In genomic region chr2:199144036-199144435, GRCh38 we compare ENCODE assay signal across 27 cellular contexts.
"Had no signal": no experiment of that assay in that cellular context is flagged by ENCODE, and none has a peak within 500 bp of the region (broad histone marks: within the 10 kb centered on the region; RNA-seq: fewer than 3 reads in every experiment).

No MANE protein-coding gene starts in this region.

- H3K27me3 Mint-ChIP-seq: activated B cell treated with CpG ODN at 0.5 μM for 24 hours; activated naive CD8-positive, alpha-beta T cell; activated T-cell treated with anti-CD3 and anti-CD28 coated beads, Interleukin-2, amount 50 U/mL, for 24 hours; memory B cell had no signal

- H3K27ac ChIP-seq: adrenal gland, ascending aorta, esophagus squamous epithelium, foreskin keratinocyte, parathyroid adenoma, sigmoid colon, testis, uterus had no signal

- H3K27me3 ChIP-seq: adrenal gland, ascending aorta, esophagus squamous epithelium, foreskin keratinocyte, sigmoid colon, testis, uterus had no signal

- H3K27ac Mint-ChIP-seq: activated B cell treated with CpG ODN at 0.5 μM for 24 hours; activated CD4-positive, alpha-beta T cell treated with anti-CD3 and anti-CD28 coated beads for 36 hours; activated naive CD8-positive, alpha-beta T cell; activated T-cell treated with anti-CD3 and anti-CD28 coated beads, Interleukin-2, amount 50 U/mL, for 24 hours; activated T-helper 2 cell treated with anti-CD3 and anti-CD28 coated beads, Interferon-gamma antibody, Interleukin-2, Interleukin-4, amounts not matched to agents 10 μg/mL and 5 μg/mL and 100 μg/mL, durations not matched to agents 14 hours and 24 hours and 36 hours; endodermal cell; memory B cell; T-helper 17 cell had no signal

- DNase-seq: activated B cell treated with CpG ODN at 0.5 μM for 24 hours; activated CD4-positive, alpha-beta T cell treated with anti-CD3 and anti-CD28 coated beads for 36 hours; activated CD4-positive, alpha-beta T cell treated with anti-CD3 and anti-CD28 coated beads, Interleukin-2, amount 50 U/mL, for 4 hours; activated CD8-positive, alpha-beta memory T cell treated with anti-CD3 and anti-CD28 coated beads for 24 hours; activated CD8-positive, alpha-beta memory T cell treated with anti-CD3 and anti-CD28 coated beads, Interleukin-2, amount 50 U/mL, for 4 hours; activated naive CD4-positive, alpha-beta T cell; activated T-cell treated with anti-CD3 and anti-CD28 coated beads, Interleukin-2, amount 50 U/mL, for 24 hours; adrenal gland; cortex of kidney; endodermal cell; esophagus squamous epithelium; foreskin keratinocyte; hypothalamus; nucleus accumbens; sigmoid colon; stimulated activated CD4-positive, alpha-beta T cell treated with anti-CD3 and anti-CD28 coated beads, Interleukin-4, amount 100 ng/mL, for 1 hour; stimulated activated naive CD4-positive, alpha-beta T cell; T-helper 17 cell; testis; trophoblast cell; uterus had no signal

- H2AFZ ChIP-seq: parathyroid adenoma had no signal

- FAIRE-seq: bronchial epithelial cell had no signal

- H3K4me1 Mint-ChIP-seq: activated B cell treated with CpG ODN at 0.5 μM for 24 hours; activated CD4-positive, alpha-beta T cell treated with anti-CD3 and anti-CD28 coated beads for 36 hours; endodermal cell; memory B cell; T-helper 17 cell had no signal

- H3K36me3 ChIP-seq: adrenal gland, ascending aorta, esophagus squamous epithelium, sigmoid colon, uterus had no signal

- H3K4me3 ChIP-seq: adrenal gland, ascending aorta, esophagus squamous epithelium, sigmoid colon, testis, uterus had no signal

- H3K79me2 ChIP-seq: parathyroid adenoma had no signal

- ATAC-seq: activated CD4-positive, alpha-beta T cell treated with anti-CD3 and anti-CD28 coated beads for 36 hours; foreskin keratinocyte; T-helper 17 cell had no signal

- H3K9me3 ChIP-seq: adrenal gland, ascending aorta, esophagus squamous epithelium, sigmoid colon, testis, uterus had no signal

- H3K4me3 Mint-ChIP-seq: activated B cell treated with CpG ODN at 0.5 μM for 24 hours; activated CD4-positive, alpha-beta T cell treated with anti-CD3 and anti-CD28 coated beads for 36 hours; activated naive CD8-positive, alpha-beta T cell; activated T-cell treated with anti-CD3 and anti-CD28 coated beads, Interleukin-2, amount 50 U/mL, for 24 hours; endodermal cell; memory B cell; T-helper 17 cell had no signal

- H3K4me1 ChIP-seq: adrenal gland, ascending aorta, esophagus squamous epithelium, foreskin keratinocyte, parathyroid adenoma, sigmoid colon, testis, uterus had no signal

- H3K9me3 Mint-ChIP-seq: activated T-cell treated with anti-CD3 and anti-CD28 coated beads, Interleukin-2, amount 50 U/mL, for 24 hours; activated T-helper 2 cell treated with anti-CD3 and anti-CD28 coated beads, Interferon-gamma antibody, Interleukin-2, Interleukin-4, amounts not matched to agents 10 μg/mL and 5 μg/mL and 100 μg/mL, durations not matched to agents 14 hours and 24 hours and 36 hours had no signal

- H3K9ac ChIP-seq: parathyroid adenoma had no signal

- H3K36me3 Mint-ChIP-seq: activated naive CD8-positive, alpha-beta T cell; memory B cell had no signal
